ENCODE assay signal across 5 cellular contexts in the genomic region with DNA sequence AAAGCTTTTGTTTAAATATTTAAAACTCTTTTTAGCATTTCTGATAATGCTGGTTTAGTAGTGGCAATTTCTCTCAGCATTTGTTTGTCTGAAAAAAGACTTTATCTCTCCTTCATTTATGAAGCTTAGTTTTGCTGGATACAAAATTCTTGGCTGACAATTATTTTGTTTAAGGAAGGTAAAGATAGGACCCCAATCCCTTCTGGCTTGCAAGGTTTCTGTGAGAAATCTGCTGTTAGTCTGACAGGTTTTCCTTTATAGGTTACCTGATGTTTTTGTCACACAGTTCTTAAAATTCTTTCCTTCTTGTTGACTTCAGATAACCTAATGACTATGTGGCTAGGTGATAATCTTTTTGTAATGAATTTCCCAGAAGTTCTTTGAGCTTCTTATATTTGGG. TPM values are rescaled to one million over a fixed set of nuclear protein-coding genes. Genes with fewer than 3 reads are reported as not detected.
"Had no signal": no experiment of that assay in that cellular context is flagged by ENCODE, and none has a peak within 500 bp of the region (broad histone marks: within the 10 kb centered on the region; RNA-seq: fewer than 3 reads in every experiment).

No MANE protein-coding gene starts in this region.

RNA-seq across cellular contexts. Expression of gene CXCR2, which starts 3.5 kb away (rescaled TPM):
- total RNA-seq: HepG2, HT-29, IMR-90, K562 had no signal
- polyA plus RNA-seq: HepG2, IMR-90, K562 had no signal

RNA-seq across cellular contexts. Expression of gene CXCR1, which starts 44.5 kb away (rescaled TPM):
- total RNA-seq: HepG2, HT-29, HT1080, IMR-90, K562 had no signal
- polyA plus RNA-seq: HepG2, IMR-90, K562 had no signal

RNA-seq across cellular contexts. Expression of gene RUFY4, which starts 53.2 kb away (rescaled TPM):
- total RNA-seq: HepG2, HT-29, HT1080, IMR-90, K562 had no signal
- polyA plus RNA-seq: HepG2, IMR-90, K562 had no signal
